2 cellular contexts compared by ENCODE assay signal in the genomic region with DNA sequence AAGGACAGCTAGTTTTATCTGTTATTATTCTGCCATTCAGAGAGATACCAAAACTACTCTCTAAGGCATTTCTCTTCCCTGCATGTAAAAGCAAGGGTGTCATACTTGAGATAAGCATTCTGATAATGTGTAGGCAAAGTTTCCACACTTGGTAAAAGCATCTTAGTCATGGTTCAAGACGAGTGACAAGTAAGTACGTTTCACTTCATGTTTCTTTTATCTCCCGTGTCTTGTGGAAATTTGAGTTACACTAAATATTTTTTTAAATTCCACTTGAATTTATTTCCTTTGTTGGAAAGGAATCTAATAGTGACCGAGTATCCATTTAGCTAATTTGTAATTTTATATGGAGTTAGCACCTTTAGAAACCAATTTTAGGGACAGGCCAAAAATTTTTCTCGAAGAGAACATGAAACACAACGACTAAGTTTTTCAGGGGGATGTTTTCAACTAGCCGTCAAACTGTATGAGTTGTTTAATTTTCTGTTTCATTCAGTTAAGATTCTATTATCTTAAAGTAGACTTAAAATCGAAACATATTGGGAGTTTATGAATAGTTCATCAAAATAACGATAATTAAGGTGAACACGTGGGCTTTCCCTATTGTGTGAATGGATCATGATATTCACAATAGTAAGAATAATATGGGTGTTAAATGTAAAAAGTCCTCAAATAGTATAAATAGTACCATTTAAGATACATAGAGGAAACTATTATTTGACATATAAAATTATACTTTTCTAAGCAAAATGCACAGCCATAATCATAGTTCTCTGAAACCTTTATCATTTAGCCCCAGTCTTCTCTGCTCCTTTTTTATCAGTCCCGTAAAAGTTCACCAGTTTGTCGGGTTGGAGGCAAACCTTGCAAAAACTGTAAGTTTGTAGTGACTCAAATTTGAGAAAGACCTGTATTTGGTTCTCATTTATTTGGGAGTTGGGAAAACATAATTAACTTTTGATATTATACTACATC.
TF ChIP-seq lines count a peak whose summit lies in the region.

No MANE protein-coding gene starts in this region.

TF ChIP-seq in SK-N-SH, 30 proteins besides CTCF, POLR2A, EP300 and RAD21 (continued from another document):
- TF ChIP-seq ZBTB33 (IDR thresholded peaks at IDR 0.05; ENCODE audit: borderline replicate concordance, low read depth) (no peak), CHD2 (IDR thresholded peaks at IDR 0.05; ENCODE audit: low read length, partially characterized antibody) (no peak), RFX5 (IDR thresholded peaks at IDR 0.05; ENCODE audit: low read length) (no peak), YY1 (IDR thresholded peaks at IDR 0.05; ENCODE audit: low read depth) (no peak), GATA2 (CRISPR knock-in tag; IDR thresholded peaks at IDR 0.05) (no peak), MXI1 (IDR thresholded peaks at IDR 0.05; ENCODE audit: low read depth, low read length) (no peak), SMC3 (IDR thresholded peaks at IDR 0.05; ENCODE audit: low read depth, low read length) (no peak), TEAD4 (IDR thresholded peaks at IDR 0.05; ENCODE audit: borderline replicate concordance, insufficient read depth) (no peak), USF1 (IDR thresholded peaks at IDR 0.05; ENCODE audit: borderline replicate concordance, low read depth) (no peak), RXRA (IDR thresholded peaks at IDR 0.05; ENCODE audit: borderline replicate concordance, low read depth) (no peak), REST (IDR thresholded peaks at IDR 0.05; ENCODE audit: low read depth, low read length) (no peak)

TF ChIP-seq in SK-N-SH treated with all-trans-retinoic acid at 6 μM for 48 hours, 23 proteins besides CTCF, POLR2A, EP300 and RAD21 (continued from another document):
- TF ChIP-seq, protein P1, sequence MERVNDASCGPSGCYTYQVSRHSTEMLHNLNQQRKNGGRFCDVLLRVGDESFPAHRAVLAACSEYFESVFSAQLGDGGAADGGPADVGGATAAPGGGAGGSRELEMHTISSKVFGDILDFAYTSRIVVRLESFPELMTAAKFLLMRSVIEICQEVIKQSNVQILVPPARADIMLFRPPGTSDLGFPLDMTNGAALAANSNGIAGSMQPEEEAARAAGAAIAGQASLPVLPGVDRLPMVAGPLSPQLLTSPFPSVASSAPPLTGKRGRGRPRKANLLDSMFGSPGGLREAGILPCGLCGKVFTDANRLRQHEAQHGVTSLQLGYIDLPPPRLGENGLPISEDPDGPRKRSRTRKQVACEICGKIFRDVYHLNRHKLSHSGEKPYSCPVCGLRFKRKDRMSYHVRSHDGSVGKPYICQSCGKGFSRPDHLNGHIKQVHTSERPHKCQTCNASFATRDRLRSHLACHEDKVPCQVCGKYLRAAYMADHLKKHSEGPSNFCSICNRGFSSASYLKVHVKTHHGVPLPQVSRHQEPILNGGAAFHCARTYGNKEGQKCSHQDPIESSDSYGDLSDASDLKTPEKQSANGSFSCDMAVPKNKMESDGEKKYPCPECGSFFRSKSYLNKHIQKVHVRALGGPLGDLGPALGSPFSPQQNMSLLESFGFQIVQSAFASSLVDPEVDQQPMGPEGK (CRISPR knock-in tag; IDR thresholded peaks at IDR 0.05; ENCODE audit: borderline replicate concordance): no peak
- TF ChIP-seq POU6F1 (CRISPR knock-in tag; IDR thresholded peaks at IDR 0.05; ENCODE audit: borderline replicate concordance, low read depth) (no peak), ARNTL (CRISPR knock-in tag; IDR thresholded peaks at IDR 0.05; ENCODE audit: borderline replicate concordance, low read depth) (no peak), OSR1 (CRISPR knock-in tag; IDR thresholded peaks at IDR 0.05) (no peak)
TF ChIP-seq in SK-N-SH treated with all-trans-retinoic acid at 6 μM for 48 hours: peak in this region for 0.
